Comparison of ENCODE assay signal across 1 cellular context in the genomic region with DNA sequence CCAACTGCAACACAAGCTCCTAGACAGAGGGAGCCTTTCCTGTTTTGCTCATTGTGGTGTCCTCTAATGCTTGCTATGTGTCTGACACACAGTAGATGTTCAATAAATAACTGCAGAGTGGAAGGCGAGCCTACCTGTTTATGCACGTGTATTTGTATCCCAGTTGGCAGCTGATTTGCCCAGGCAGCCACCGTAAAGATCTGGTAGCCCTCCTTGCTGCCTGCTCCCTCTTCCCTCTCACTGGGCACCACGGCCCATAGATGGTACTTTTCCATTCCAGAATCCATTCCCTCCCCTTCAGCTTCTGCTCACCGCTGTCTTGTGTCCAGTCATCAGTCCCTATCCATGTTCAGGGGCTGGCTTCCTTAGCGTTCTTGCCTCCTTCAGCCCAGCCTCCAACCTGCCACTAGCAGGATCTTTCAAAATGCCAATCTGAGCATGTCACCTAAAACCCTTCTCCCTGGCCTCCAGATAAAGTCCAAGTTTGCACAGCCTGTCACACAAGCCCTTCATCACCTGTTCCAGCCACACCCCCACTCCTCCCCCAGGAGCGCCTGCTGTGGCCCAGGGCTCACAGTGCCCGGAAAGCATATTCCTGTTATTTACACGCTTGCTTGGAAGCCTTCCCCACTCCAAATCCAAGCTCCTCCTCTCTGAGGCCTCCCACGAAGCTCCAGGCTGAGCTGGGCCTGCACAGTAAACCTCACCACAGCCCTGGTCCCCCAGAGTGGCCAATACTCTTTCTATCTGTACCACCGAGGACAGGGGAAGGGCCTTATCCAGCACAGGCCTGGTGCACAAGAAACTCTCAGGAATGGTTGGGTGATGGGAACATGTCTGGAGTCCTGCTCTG.
TF ChIP-seq lines count a peak whose summit lies in the region.

No MANE protein-coding gene starts in this region.

TF ChIP-seq in HepG2, 621 proteins besides CTCF, POLR2A, EP300 and RAD21 (continued from another document and continues in another):
- TF ChIP-seq, protein P1, sequence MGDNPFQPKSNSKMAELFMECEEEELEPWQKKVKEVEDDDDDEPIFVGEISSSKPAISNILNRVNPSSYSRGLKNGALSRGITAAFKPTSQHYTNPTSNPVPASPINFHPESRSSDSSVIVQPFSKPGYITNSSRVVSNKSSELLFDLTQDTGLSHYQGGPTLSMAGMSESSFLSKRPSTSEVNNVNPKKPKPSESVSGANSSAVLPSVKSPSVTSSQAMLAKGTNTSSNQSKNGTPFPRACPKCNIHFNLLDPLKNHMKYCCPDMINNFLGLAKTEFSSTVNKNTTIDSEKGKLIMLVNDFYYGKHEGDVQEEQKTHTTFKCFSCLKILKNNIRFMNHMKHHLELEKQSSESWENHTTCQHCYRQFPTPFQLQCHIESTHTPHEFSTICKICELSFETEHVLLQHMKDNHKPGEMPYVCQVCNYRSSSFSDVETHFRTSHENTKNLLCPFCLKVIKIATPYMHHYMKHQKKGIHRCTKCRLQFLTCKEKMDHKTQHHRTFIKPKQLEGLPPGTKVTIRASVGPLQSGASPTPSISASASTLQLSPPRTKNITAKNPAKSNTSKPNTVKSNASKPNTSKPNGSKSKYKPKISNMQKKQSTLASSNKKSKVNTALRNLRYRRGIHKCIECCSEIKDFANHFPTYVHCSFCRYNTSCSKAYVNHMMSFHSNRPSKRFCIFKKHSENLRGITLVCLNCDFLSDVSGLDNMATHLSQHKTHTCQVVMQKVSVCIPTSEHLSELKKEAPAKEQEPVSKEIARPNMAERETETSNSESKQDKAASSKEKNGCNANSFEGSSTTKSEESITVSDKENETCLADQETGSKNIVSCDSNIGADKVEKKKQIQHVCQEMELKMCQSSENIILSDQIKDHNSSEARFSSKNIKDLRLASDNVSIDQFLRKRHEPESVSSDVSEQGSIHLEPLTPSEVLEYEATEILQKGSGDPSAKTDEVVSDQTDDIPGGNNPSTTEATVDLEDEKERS (CRISPR knock-in tag; IDR thresholded peaks at IDR 0.05), result no peak
- TF ChIP-seq ZNF891 (CRISPR knock-in tag; IDR thresholded peaks at IDR 0.05) (peak; percentile 38; the same call in 1 of the 2 replicates), HDAC2 (CRISPR knock-in tag; IDR thresholded peaks at IDR 0.05) (peak; percentile 77), POLR2AphosphoS5 (IDR thresholded peaks at IDR 0.05; ENCODE audit: low read depth, low read length) (no peak), EED (CRISPR knock-in tag; IDR thresholded peaks at IDR 0.05) (no peak), MIER3 (CRISPR knock-in tag; IDR thresholded peaks at IDR 0.05; ENCODE audit: borderline replicate concordance) (peak; percentile 35; the same call in 1 of the 2 replicates), JDP2 (CRISPR knock-in tag; IDR thresholded peaks at IDR 0.05; ENCODE audit: borderline replicate concordance) (no peak), ZFP82 (CRISPR knock-in tag; IDR thresholded peaks at IDR 0.05; ENCODE audit: borderline replicate concordance) (no peak), CBFB (CRISPR knock-in tag; IDR thresholded peaks at IDR 0.05) (no peak), ZNF251 (CRISPR knock-in tag; IDR thresholded peaks at IDR 0.05) (no peak), HMGA1 (CRISPR knock-in tag; conservative IDR thresholded peaks at IDR 0.05) (no peak), CHD2 (IDR thresholded peaks at IDR 0.05; ENCODE audit: low read depth, low read length) (no peak), ZNF768 (CRISPR knock-in tag; IDR thresholded peaks at IDR 0.05) (peak; percentile 28; the same call in 1 of the 2 replicates), FLYWCH1 (CRISPR knock-in tag; IDR thresholded peaks at IDR 0.05) (no peak), RBFOX2 (IDR thresholded peaks at IDR 0.05; ENCODE audit: low read depth, low read length) (no peak), JUN (CRISPR knock-in tag; IDR thresholded peaks at IDR 0.05) (peak; percentile 91)
- TF ChIP-seq, protein P2, sequence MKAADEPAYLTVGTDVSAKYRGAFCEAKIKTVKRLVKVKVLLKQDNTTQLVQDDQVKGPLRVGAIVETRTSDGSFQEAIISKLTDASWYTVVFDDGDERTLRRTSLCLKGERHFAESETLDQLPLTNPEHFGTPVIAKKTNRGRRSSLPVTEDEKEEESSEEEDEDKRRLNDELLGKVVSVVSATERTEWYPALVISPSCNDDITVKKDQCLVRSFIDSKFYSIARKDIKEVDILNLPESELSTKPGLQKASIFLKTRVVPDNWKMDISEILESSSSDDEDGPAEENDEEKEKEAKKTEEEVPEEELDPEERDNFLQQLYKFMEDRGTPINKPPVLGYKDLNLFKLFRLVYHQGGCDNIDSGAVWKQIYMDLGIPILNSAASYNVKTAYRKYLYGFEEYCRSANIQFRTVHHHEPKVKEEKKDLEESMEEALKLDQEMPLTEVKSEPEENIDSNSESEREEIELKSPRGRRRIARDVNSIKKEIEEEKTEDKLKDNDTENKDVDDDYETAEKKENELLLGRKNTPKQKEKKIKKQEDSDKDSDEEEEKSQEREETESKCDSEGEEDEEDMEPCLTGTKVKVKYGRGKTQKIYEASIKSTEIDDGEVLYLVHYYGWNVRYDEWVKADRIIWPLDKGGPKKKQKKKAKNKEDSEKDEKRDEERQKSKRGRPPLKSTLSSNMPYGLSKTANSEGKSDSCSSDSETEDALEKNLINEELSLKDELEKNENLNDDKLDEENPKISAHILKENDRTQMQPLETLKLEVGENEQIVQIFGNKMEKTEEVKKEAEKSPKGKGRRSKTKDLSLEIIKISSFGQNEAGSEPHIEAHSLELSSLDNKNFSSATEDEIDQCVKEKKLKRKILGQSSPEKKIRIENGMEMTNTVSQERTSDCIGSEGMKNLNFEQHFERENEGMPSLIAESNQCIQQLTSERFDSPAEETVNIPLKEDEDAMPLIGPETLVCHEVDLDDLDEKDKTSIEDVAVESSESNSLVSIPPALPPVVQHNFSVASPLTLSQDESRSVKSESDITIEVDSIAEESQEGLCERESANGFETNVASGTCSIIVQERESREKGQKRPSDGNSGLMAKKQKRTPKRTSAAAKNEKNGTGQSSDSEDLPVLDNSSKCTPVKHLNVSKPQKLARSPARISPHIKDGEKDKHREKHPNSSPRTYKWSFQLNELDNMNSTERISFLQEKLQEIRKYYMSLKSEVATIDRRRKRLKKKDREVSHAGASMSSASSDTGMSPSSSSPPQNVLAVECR (CRISPR knock-in tag; IDR thresholded peaks at IDR 0.05; ENCODE audit: borderline replicate concordance), result peak; percentile 68; the same call in 1 of the 2 replicates
- TF ChIP-seq, protein P3, sequence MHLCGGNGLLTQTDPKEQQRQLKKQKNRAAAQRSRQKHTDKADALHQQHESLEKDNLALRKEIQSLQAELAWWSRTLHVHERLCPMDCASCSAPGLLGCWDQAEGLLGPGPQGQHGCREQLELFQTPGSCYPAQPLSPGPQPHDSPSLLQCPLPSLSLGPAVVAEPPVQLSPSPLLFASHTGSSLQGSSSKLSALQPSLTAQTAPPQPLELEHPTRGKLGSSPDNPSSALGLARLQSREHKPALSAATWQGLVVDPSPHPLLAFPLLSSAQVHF (CRISPR knock-in tag; IDR thresholded peaks at IDR 0.05), result no peak
- TF ChIP-seq, protein P4, sequence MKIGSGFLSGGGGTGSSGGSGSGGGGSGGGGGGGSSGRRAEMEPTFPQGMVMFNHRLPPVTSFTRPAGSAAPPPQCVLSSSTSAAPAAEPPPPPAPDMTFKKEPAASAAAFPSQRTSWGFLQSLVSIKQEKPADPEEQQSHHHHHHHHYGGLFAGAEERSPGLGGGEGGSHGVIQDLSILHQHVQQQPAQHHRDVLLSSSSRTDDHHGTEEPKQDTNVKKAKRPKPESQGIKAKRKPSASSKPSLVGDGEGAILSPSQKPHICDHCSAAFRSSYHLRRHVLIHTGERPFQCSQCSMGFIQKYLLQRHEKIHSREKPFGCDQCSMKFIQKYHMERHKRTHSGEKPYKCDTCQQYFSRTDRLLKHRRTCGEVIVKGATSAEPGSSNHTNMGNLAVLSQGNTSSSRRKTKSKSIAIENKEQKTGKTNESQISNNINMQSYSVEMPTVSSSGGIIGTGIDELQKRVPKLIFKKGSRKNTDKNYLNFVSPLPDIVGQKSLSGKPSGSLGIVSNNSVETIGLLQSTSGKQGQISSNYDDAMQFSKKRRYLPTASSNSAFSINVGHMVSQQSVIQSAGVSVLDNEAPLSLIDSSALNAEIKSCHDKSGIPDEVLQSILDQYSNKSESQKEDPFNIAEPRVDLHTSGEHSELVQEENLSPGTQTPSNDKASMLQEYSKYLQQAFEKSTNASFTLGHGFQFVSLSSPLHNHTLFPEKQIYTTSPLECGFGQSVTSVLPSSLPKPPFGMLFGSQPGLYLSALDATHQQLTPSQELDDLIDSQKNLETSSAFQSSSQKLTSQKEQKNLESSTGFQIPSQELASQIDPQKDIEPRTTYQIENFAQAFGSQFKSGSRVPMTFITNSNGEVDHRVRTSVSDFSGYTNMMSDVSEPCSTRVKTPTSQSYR (CRISPR knock-in tag; IDR thresholded peaks at IDR 0.05; ENCODE audit: borderline replicate concordance), result peak; percentile 68; the same call in 1 of the 2 replicates
- TF ChIP-seq, protein P5, sequence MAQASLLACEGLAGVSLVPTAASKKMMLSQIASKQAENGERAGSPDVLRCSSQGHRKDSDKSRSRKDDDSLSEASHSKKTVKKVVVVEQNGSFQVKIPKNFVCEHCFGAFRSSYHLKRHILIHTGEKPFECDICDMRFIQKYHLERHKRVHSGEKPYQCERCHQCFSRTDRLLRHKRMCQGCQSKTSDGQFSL (CRISPR knock-in tag; IDR thresholded peaks at IDR 0.05), result peak; percentile 71; the same call in 1 of the 2 replicates
- TF ChIP-seq, protein P6, sequence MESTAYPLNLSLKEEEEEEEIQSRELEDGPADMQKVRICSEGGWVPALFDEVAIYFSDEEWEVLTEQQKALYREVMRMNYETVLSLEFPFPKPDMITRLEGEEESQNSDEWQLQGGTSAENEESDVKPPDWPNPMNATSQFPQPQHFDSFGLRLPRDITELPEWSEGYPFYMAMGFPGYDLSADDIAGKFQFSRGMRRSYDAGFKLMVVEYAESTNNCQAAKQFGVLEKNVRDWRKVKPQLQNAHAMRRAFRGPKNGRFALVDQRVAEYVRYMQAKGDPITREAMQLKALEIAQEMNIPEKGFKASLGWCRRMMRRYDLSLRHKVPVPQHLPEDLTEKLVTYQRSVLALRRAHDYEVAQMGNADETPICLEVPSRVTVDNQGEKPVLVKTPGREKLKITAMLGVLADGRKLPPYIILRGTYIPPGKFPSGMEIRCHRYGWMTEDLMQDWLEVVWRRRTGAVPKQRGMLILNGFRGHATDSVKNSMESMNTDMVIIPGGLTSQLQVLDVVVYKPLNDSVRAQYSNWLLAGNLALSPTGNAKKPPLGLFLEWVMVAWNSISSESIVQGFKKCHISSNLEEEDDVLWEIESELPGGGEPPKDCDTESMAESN (CRISPR knock-in tag; conservative IDR thresholded peaks at IDR 0.05), result 0 out of 2 replicates have a peak, but pooled peaks have one; percentile 25
- TF ChIP-seq, protein P7, sequence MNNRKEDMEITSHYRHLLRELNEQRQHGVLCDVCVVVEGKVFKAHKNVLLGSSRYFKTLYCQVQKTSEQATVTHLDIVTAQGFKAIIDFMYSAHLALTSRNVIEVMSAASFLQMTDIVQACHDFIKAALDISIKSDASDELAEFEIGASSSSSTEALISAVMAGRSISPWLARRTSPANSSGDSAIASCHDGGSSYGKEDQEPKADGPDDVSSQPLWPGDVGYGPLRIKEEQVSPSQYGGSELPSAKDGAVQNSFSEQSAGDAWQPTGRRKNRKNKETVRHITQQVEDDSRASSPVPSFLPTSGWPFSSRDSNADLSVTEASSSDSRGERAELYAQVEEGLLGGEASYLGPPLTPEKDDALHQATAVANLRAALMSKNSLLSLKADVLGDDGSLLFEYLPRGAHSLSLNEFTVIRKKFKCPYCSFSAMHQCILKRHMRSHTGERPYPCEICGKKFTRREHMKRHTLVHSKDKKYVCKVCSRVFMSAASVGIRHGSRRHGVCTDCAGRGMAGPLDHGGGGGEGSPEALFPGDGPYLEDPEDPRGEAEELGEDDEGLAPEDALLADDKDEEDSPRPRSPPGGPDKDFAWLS (CRISPR knock-in tag; IDR thresholded peaks at IDR 0.05; ENCODE audit: borderline replicate concordance), result 0 out of 2 replicates have a peak, but pooled peaks have one; percentile 39
- TF ChIP-seq, protein P8, sequence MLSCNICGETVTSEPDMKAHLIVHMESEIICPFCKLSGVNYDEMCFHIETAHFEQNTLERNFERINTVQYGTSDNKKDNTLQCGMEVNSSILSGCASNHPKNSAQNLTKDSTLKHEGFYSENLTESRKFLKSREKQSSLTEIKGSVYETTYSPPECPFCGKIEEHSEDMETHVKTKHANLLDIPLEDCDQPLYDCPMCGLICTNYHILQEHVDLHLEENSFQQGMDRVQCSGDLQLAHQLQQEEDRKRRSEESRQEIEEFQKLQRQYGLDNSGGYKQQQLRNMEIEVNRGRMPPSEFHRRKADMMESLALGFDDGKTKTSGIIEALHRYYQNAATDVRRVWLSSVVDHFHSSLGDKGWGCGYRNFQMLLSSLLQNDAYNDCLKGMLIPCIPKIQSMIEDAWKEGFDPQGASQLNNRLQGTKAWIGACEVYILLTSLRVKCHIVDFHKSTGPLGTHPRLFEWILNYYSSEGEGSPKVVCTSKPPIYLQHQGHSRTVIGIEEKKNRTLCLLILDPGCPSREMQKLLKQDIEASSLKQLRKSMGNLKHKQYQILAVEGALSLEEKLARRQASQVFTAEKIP (CRISPR knock-in tag; IDR thresholded peaks at IDR 0.05; ENCODE audit: borderline replicate concordance), result no peak
- TF ChIP-seq, protein P9, sequence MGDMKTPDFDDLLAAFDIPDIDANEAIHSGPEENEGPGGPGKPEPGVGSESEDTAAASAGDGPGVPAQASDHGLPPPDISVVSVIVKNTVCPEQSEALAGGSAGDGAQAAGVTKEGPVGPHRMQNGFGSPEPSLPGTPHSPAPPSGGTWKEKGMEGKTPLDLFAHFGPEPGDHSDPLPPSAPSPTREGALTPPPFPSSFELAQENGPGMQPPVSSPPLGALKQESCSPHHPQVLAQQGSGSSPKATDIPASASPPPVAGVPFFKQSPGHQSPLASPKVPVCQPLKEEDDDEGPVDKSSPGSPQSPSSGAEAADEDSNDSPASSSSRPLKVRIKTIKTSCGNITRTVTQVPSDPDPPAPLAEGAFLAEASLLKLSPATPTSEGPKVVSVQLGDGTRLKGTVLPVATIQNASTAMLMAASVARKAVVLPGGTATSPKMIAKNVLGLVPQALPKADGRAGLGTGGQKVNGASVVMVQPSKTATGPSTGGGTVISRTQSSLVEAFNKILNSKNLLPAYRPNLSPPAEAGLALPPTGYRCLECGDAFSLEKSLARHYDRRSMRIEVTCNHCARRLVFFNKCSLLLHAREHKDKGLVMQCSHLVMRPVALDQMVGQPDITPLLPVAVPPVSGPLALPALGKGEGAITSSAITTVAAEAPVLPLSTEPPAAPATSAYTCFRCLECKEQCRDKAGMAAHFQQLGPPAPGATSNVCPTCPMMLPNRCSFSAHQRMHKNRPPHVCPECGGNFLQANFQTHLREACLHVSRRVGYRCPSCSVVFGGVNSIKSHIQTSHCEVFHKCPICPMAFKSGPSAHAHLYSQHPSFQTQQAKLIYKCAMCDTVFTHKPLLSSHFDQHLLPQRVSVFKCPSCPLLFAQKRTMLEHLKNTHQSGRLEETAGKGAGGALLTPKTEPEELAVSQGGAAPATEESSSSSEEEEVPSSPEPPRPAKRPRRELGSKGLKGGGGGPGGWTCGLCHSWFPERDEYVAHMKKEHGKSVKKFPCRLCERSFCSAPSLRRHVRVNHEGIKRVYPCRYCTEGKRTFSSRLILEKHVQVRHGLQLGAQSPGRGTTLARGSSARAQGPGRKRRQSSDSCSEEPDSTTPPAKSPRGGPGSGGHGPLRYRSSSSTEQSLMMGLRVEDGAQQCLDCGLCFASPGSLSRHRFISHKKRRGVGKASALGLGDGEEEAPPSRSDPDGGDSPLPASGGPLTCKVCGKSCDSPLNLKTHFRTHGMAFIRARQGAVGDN (CRISPR knock-in tag; IDR thresholded peaks at IDR 0.05), result peak; percentile 88
